In the genomic region with DNA sequence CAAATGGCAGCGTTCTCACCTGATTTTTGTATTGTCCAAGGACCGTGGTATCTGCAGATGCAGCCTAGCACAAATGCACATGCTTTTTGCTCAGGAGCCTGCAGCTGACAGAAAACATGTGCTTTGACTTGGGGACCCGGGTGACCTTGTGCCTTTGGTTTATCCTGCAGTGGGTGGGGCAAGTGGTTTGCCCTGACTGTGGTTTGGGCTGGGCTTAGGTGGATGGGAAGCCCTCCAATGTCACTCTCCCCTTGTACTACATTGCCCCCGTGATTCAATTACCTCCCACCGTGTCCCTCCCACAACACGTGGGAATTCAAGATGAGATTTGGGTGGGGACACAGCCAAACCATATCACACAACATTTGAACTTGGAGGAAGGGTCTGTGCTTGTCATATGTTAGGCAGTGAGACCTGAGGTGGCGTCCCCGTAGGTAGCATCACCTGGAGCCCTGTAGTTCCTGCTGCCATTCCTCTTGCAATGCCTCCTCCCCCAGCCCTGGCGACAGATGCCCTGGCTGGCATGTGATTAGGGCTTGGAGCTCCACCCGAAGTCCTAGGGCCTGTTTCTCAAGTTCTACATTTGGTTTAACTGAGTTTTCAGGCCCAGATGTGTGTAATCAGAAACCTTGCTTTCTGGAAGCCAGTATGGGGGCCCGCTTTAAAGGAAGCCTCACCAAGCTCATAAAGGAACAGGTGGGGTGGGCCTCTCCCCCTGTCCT, we compare ENCODE assay signal across 8 cellular contexts. TPM values are rescaled to one million over a fixed set of nuclear protein-coding genes. Genes with fewer than 3 reads are reported as not detected.
DNase-seq lines count a peak whose midpoint lies in the region; ATAC-seq and TF ChIP-seq lines count a peak whose summit lies in the region.

No MANE protein-coding gene starts in this region.

- H3K27me3 ChIP-seq in tibial artery, result peaks cover 0 to 19% of the 10 kb centered on the region in 2 donors

- peak overlapping the region; percentile 75 for H3K4me3 ChIP-seq in iPS-11a (ENCODE audit: low read depth, low read length)
- H3K4me3 ChIP-seq in tibial artery, result peak overlapping the region; percentile 63 to 67

- intact Hi-C loops in tibial artery (cut with DNase I; ENCODE audit: low total_unique reads), result no loop called here

- peaks cover 6% of the 10 kb centered on the region for H3K27me3 Mint-ChIP-seq in activated T-cell treated with anti-CD3 and anti-CD28 coated beads, Interleukin-2, amount 50 U/mL, for 4 hours (ENCODE audit: low read depth)
- no peaks in the 10 kb centered on the region for H3K27me3 Mint-ChIP-seq in T-helper 17 cell

- no peaks in the 10 kb centered on the region for H3K9me3 Mint-ChIP-seq in activated T-cell treated with anti-CD3 and anti-CD28 coated beads, Interleukin-2, amount 50 U/mL, for 4 hours

- H3K27ac Mint-ChIP-seq in T-helper 17 cell, result peak overlapping the region; percentile 90

- TF ChIP-seq CTCF in tibial artery (IDR thresholded peaks at IDR 0.05), result no peak

- no peaks in the 10 kb centered on the region for H3K9me3 ChIP-seq in T-helper 17 cell (ENCODE audit: control insufficient read depth, low read length, poor library complexity, severe bottlenecking)
- H3K9me3 ChIP-seq in tibial artery, result no peaks in the 10 kb centered on the region

- DNase-seq in activated T-cell treated with anti-CD3 and anti-CD28 coated beads, Interleukin-2, amount 50 U/mL, for 4 hours, result no peak
- DNase-seq in activated T-cell treated with anti-CD3 and anti-CD28 coated beads, Interleukin-2, amount 50 U/mL, for 1 hour, result no peak
- DNase-seq in T-helper 17 cell (peak in 1 of 3 donors; percentile 5), tibial artery (peak in 1 of 2 donors; percentile 68), DMS153 treated with DMSO at 0.1 percent for 48 hours (lab: John Stamatoyannopoulos, UW; ENCODE audit: unreplicated experiment) (no peak)

- ATAC-seq in activated T-cell treated with anti-CD3 and anti-CD28 coated beads, Interleukin-2, amount 50 U/mL, for 4 hours, result no peak
- ATAC-seq in T-helper 17 cell (no peak), HG02678 (IDR thresholded peaks at IDR 0.05; ENCODE audit: unreplicated experiment) (no peak), HG03097 (IDR thresholded peaks at IDR 0.05; ENCODE audit: low FRiP score, unreplicated experiment) (no peak)

- H3K4me3 Mint-ChIP-seq in activated T-cell treated with anti-CD3 and anti-CD28 coated beads, Interleukin-2, amount 50 U/mL, for 4 hours, result peak overlapping the region; percentile 92
- H3K4me3 Mint-ChIP-seq in T-helper 17 cell, result peak overlapping the region; percentile 93

- H3K36me3 Mint-ChIP-seq in activated T-cell treated with anti-CD3 and anti-CD28 coated beads, Interleukin-2, amount 50 U/mL, for 4 hours (ENCODE audit: insufficient read depth), result no peaks in the 10 kb centered on the region
- no peaks in the 10 kb centered on the region for H3K36me3 Mint-ChIP-seq in T-helper 17 cell (ENCODE audit: low read depth)

- peak overlapping the region; percentile 57 to 77 for H3K27ac ChIP-seq in tibial artery

- H3K4me1 ChIP-seq in tibial artery, result peaks cover 0 to 55% (median 29%) of the 10 kb centered on the region in 4 donors

- H3K36me3 ChIP-seq in tibial artery, result no peaks in the 10 kb centered on the region

- H3K4me1 Mint-ChIP-seq in activated T-cell treated with anti-CD3 and anti-CD28 coated beads, Interleukin-2, amount 50 U/mL, for 4 hours (ENCODE audit: low read depth), result peaks cover 15% of the 10 kb centered on the region
- H3K4me1 Mint-ChIP-seq in T-helper 17 cell, result peaks cover 15% of the 10 kb centered on the region

RNA-seq across cellular contexts. Expression of a gene that starts 2.1 kb away (rescaled TPM):
- 10 to 100 TPM in 1 of 3 donors, 1 to 10 TPM in 2; 7.7 to 20.2 (median 9.7) TPM for total RNA-seq in activated T-cell treated with anti-CD3 and anti-CD28 coated beads, Interleukin-2, amount 50 U/mL, for 4 hours
- 10 to 100 TPM in 1 of 2 donors, 1 to 10 TPM in 1; 5.3 to 13.9 TPM for total RNA-seq in T-helper 17 cell
